ENCODE assay signal across 14 cellular contexts in genomic region chr1:2911391-2912178, GRCh38.
DNase-seq lines count a peak whose midpoint lies in the region; TF ChIP-seq lines count a peak whose summit lies in the region.
"Had no signal": no experiment of that assay in that cellular context is flagged by ENCODE, and none has a peak within 500 bp of the region (broad histone marks: within the 10 kb centered on the region; RNA-seq: fewer than 3 reads in every experiment).

No MANE protein-coding gene starts in this region.

- no peaks in the 10 kb centered on the region for H3K36me3 Mint-ChIP-seq in brain
- H3K36me3 Mint-ChIP-seq in Caco-2 (ENCODE audit: insufficient read depth, unreplicated experiment): no peaks in the 10 kb centered on the region

- CTCF ChIA-PET in HEK293 (lab: Yijun Ruan, JAX) (interaction anchor here (0.6 kb wide), 1 partner anchor 708 kb away, joined by 3 read pairs; no protein-coding TSS in a partner anchor), Caco-2 (lab: Charles Lee) (no interaction called here)

- H3K36me3 ChIP-seq in HEK293 (ENCODE audit: control insufficient read depth in 2 of 2, insufficient read depth in 1 of 2, low read length in 2 of 2) (no peaks in the 10 kb centered on the region), parathyroid adenoma (ENCODE audit: control insufficient read depth, insufficient read depth, low read length) (no peaks in the 10 kb centered on the region), Caco-2 (ENCODE audit: control insufficient read depth, insufficient read depth, low read length) (no peaks in the 10 kb centered on the region)

- H3K9ac ChIP-seq in parathyroid adenoma: no peak overlapping the region

- H3K27ac Mint-ChIP-seq in brain: peak overlapping the region in 3 of 5 experiments; percentile 68 to 87 (median 80)
- no peak overlapping the region for H3K27ac Mint-ChIP-seq in Caco-2 (ENCODE audit: unreplicated experiment)
- H3K27ac Mint-ChIP-seq: B cell; CD4-positive, alpha-beta T cell had no signal

- peak; percentile 47 for DNase-seq in Ammon's horn (ENCODE audit: low spot score)
- DNase-seq in Caco-2: no peak
- no peak for DNase-seq in NCI-H526 treated with DMSO at 0.1 percent for 48 hours (lab: John Stamatoyannopoulos, UW)
- DNase-seq in globus pallidus (ENCODE audit: low spot score): no peak
- DNase-seq: ACHN; C1 segment of cervical spinal cord; CD4-positive, alpha-beta T cell; DMS79; GOT3; H9 had no signal

- no TSS peak for BruUV-seq in Caco-2 (replicated peaks; lab: Mats Ljungman, UMichigan)

- H3K4me3 ChIP-seq in HEK293 (ENCODE audit: low read depth, low read length) (no peak overlapping the region), parathyroid adenoma (ENCODE audit: low read depth, low read length) (no peak overlapping the region), Caco-2 (ENCODE audit: low read depth, low read length) (no peak overlapping the region)

- peak overlapping the region; percentile 12 for H3K4me2 ChIP-seq in parathyroid adenoma (ENCODE audit: low read length)

- no peak for TF ChIP-seq CTCF in HEK293 (tag by site-specific recombination; IDR thresholded peaks at IDR 0.05)
- no peak for TF ChIP-seq CTCF in brain (conservative IDR thresholded peaks at IDR 0.05)
- no peak for TF ChIP-seq CTCF in parathyroid adenoma (IDR thresholded peaks at IDR 0.05)
- no peak for TF ChIP-seq CTCF in Caco-2 (IDR thresholded peaks at IDR 0.05; ENCODE audit: insufficient read depth in 1 of 2, low read depth in 1 of 2, low read length in 1 of 2, severe bottlenecking in 1 of 2, unreplicated experiment in 1 of 2)

- POLR2A ChIA-PET in HEK293 (lab: Yijun Ruan, JAX): no interaction called here
- POLR2A ChIA-PET in Caco-2 (lab: Charles Lee): no interaction called here

- H3K27me3 ChIP-seq in parathyroid adenoma (ENCODE audit: control insufficient read depth, insufficient read depth, low read length) (peaks cover 16% of the 10 kb centered on the region), Caco-2 (replicated peaks; ENCODE audit: control insufficient read depth, insufficient read depth, low read length) (no peaks in the 10 kb centered on the region)

- H3K4me1 Mint-ChIP-seq in brain (peaks cover 33% of the 10 kb centered on the region), Caco-2 (ENCODE audit: low read depth, unreplicated experiment) (no peaks in the 10 kb centered on the region)
- H3K4me1 Mint-ChIP-seq: B cell, H9 had no signal

- H3K9me3 Mint-ChIP-seq in brain: peaks cover 0 to 50% (median 11%) of the 10 kb centered on the region in 5 experiments
- H3K9me3 Mint-ChIP-seq in Caco-2 (ENCODE audit: unreplicated experiment): no peaks in the 10 kb centered on the region
- H3K9me3 Mint-ChIP-seq: CD4-positive, alpha-beta T cell had no signal

- no peaks in the 10 kb centered on the region for H3K4me1 ChIP-seq in HEK293 (ENCODE audit: control insufficient read depth, insufficient read depth, low read length)
- H3K4me1 ChIP-seq in parathyroid adenoma: no peaks in the 10 kb centered on the region
- H3K4me1 ChIP-seq in Caco-2: no peaks in the 10 kb centered on the region

- H3K9me3 ChIP-seq in HEK293 (ENCODE audit: control insufficient read depth, insufficient read depth, low read depth, low read length) (no peaks in the 10 kb centered on the region), parathyroid adenoma (ENCODE audit: control insufficient read depth, low read length) (no peaks in the 10 kb centered on the region), Caco-2 (no peaks in the 10 kb centered on the region)

- no peak overlapping the region for H3K4me3 Mint-ChIP-seq in brain
- H3K4me3 Mint-ChIP-seq in Caco-2 (ENCODE audit: unreplicated experiment): no peak overlapping the region
- H3K4me3 Mint-ChIP-seq: B cell; CD4-positive, alpha-beta T cell; H9 had no signal

- H3K27me3 Mint-ChIP-seq in brain (peaks cover 6% of the 10 kb centered on the region), Caco-2 (ENCODE audit: insufficient read depth, unreplicated experiment) (peaks cover 4% of the 10 kb centered on the region)
- H3K27me3 Mint-ChIP-seq: B cell; CD4-positive, alpha-beta T cell had no signal

- intact Hi-C loops in Caco-2 (cut with micrococcal nuclease; ENCODE audit: unreplicated experiment): no loop called here

- H2AFZ ChIP-seq in parathyroid adenoma: no peak overlapping the region

- H3K79me2 ChIP-seq in parathyroid adenoma: no peaks in the 10 kb centered on the region

- H3K27ac ChIP-seq in HEK293 (ENCODE audit: extremely low read depth, low read depth, low read length) (no peak overlapping the region), parathyroid adenoma (no peak overlapping the region)

TF ChIP-seq in HEK293, 187 proteins besides CTCF, POLR2A, EP300 and RAD21:
- TF ChIP-seq ZNF274 (IDR thresholded peaks at IDR 0.05; ENCODE audit: low read length) (no peak), ZNF274 (tag by site-specific recombination; IDR thresholded peaks at IDR 0.05; ENCODE audit: borderline replicate concordance) (no peak), HOXC10 (CRISPR knock-in tag; IDR thresholded peaks at IDR 0.05) (no peak), ZFHX2 (tag by site-specific recombination; conservative IDR thresholded peaks at IDR 0.05) (0 out of 2 replicates have a peak, but pooled peaks have one; percentile 22)
TF ChIP-seq in HEK293: peak in this region for 1.
